In the genomic region with DNA sequence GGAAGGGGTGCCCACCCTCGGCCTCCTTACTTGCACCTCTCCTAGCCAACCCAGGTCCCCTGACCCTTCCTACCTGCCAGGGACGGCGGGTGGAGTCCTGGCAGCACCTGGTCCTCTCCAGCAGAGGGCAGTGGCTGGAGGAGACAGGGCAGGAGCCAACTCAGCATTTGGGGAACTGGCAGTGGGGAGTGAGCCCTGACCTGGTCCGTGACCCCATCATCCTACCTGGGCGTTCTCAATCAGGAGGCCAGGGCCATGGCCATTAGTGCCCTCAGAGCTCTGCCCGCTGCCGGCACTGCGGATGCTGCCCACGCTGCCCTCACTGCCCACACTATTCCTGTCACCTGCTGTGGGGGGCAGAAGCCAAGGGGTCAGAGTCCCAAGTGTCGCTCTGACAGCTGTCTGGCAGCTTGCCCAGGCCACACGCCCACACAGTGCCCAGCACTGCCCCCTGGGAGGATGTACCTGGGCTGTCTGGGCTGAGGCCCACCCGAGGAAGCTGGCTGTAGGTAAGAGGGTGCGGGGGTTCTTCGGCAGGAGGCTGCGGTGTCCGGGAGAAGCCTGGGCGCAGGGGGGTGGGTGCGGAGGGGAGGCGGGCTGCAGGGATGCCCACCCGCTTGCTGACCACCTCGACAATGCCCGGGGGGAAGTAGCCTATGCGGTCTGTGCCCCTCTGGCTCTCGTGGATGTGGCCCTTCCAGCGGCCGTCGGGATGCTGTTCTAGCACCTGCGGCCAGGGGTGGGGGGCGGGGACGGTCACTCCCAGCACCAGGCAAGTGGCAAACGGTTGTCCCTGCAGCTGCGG, we compare ENCODE assay signal across 9 cellular contexts. TPM values are rescaled to one million over a fixed set of nuclear protein-coding genes. Genes with fewer than 3 reads are reported as not detected.
A peak's percentile ranks its signal among the peaks of the same experiment; 100 is the strongest.
DNase-seq lines count a peak whose midpoint lies in the region; ATAC-seq and TF ChIP-seq lines count a peak whose summit lies in the region.
"Had no signal": no experiment of that assay in that cellular context is flagged by ENCODE, and none has a peak within 500 bp of the region (broad histone marks: within the 10 kb centered on the region; RNA-seq: fewer than 3 reads in every experiment).

No MANE protein-coding gene starts in this region.

- H3K27ac ChIP-seq in gastroesophageal sphincter: peak overlapping the region in 3 of 4 donors; percentile 45 to 70 (median 63)
- H3K27ac ChIP-seq: SJSA1 had no signal

- ATAC-seq in activated CD8-positive, alpha-beta memory T cell treated with anti-CD3 and anti-CD28 coated beads, Interleukin-2, amount 10 ng/mL, durations not matched to agents 7 days and 5 days: peak; percentile 66
- no peak for ATAC-seq in gastroesophageal sphincter
- ATAC-seq in HG03520 (IDR thresholded peaks at IDR 0.05; ENCODE audit: unreplicated experiment): no peak
- ATAC-seq in GM21723 (IDR thresholded peaks at IDR 0.05; ENCODE audit: unreplicated experiment): no peak

- no peaks in the 10 kb centered on the region for H3K9me3 ChIP-seq in gastroesophageal sphincter
- H3K9me3 ChIP-seq: SJSA1 had no signal

- no peak overlapping the region for H3K4me3 ChIP-seq in gastroesophageal sphincter
- H3K4me3 ChIP-seq: SJSA1 had no signal

- no peak overlapping the region for H3K27ac Mint-ChIP-seq in activated CD8-positive, alpha-beta memory T cell treated with anti-CD3 and anti-CD28 coated beads, Interleukin-2, amount 10 ng/mL, durations not matched to agents 7 days and 5 days

- WGBS in gastroesophageal sphincter (ENCODE audit: low coverage in 1 of 2), 2 donors: no CpG with 5 or more reads among the region's 32 CpGs

- no peaks in the 10 kb centered on the region for H3K27me3 ChIP-seq in gastroesophageal sphincter
- H3K27me3 ChIP-seq: SJSA1 had no signal

- H3K27me3 Mint-ChIP-seq in activated CD8-positive, alpha-beta memory T cell treated with anti-CD3 and anti-CD28 coated beads, Interleukin-2, amount 10 ng/mL, durations not matched to agents 7 days and 5 days: no peaks in the 10 kb centered on the region

- CTCF ChIA-PET in activated CD8-positive, alpha-beta memory T cell treated with anti-CD3 and anti-CD28 coated beads, Interleukin-2, amount 10 ng/mL, durations not matched to agents 7 days and 5 days (lab: Charles Lee): interaction anchor here (0.8 to 2.1 kb wide), 5 partner anchors 15 to 243 kb away, joined by 3 to 5 read pairs (median 4); a partner anchor contains a TSS

- no peak overlapping the region for H3K4me3 Mint-ChIP-seq in activated CD8-positive, alpha-beta memory T cell treated with anti-CD3 and anti-CD28 coated beads, Interleukin-2, amount 10 ng/mL, durations not matched to agents 7 days and 5 days

- DNase-seq in ELR (ENCODE audit: low read depth) (peak; percentile 52), M059J (ENCODE audit: low read depth) (peak; percentile 30), NCI-H510A treated with DMSO at 0.1 percent for 48 hours (lab: John Stamatoyannopoulos, UW) (no peak)
- peak; percentile 61 for DNase-seq in activated CD8-positive, alpha-beta memory T cell treated with anti-CD3 and anti-CD28 coated beads, Interleukin-2, amount 10 ng/mL, durations not matched to agents 7 days and 5 days
- peak; percentile 23 for DNase-seq in stimulated activated CD4-positive, alpha-beta T cell treated with anti-CD3 and anti-CD28 coated beads, Interleukin-4, amount 100 ng/mL, for 24 hours

- no peaks in the 10 kb centered on the region for H3K36me3 Mint-ChIP-seq in activated CD8-positive, alpha-beta memory T cell treated with anti-CD3 and anti-CD28 coated beads, Interleukin-2, amount 10 ng/mL, durations not matched to agents 7 days and 5 days

- peaks cover 0 to 84% of the 10 kb centered on the region in 2 donors for H3K36me3 ChIP-seq in gastroesophageal sphincter

- peaks cover 2% of the 10 kb centered on the region for H3K4me1 Mint-ChIP-seq in activated CD8-positive, alpha-beta memory T cell treated with anti-CD3 and anti-CD28 coated beads, Interleukin-2, amount 10 ng/mL, durations not matched to agents 7 days and 5 days

- TF ChIP-seq POLR2A in gastroesophageal sphincter (IDR thresholded peaks at IDR 0.05): no peak

- peaks cover 0 to 75% (median 15%) of the 10 kb centered on the region in 3 donors for H3K4me1 ChIP-seq in gastroesophageal sphincter

- TF ChIP-seq EP300 in gastroesophageal sphincter (IDR thresholded peaks at IDR 0.05): no peak

- no peaks in the 10 kb centered on the region for H3K9me3 Mint-ChIP-seq in activated CD8-positive, alpha-beta memory T cell treated with anti-CD3 and anti-CD28 coated beads, Interleukin-2, amount 10 ng/mL, durations not matched to agents 7 days and 5 days (ENCODE audit: low read depth)

- peak in 3 of 4 experiments; percentile 37 to 61 (median 56) for TF ChIP-seq CTCF in gastroesophageal sphincter (IDR thresholded peaks at IDR 0.05)

RNA-seq across cellular contexts. Expression of a gene that starts 10.8 kb away (rescaled TPM):
- 4.8 and 8.9 TPM in 2 replicates for total RNA-seq in M059J (2014; rRNA removed; shearing (Covaris generic))
- total RNA-seq in activated CD8-positive, alpha-beta memory T cell treated with anti-CD3 and anti-CD28 coated beads, Interleukin-2, amount 10 ng/mL, durations not matched to agents 7 days and 5 days: 1 to 10 TPM; 2.3 to 4.5 TPM
- 10 to 100 TPM; 13.7 to 46.0 (median 15.6) TPM for total RNA-seq in gastroesophageal sphincter

RNA-seq across cellular contexts. Expression of a gene that starts 11.8 kb away (rescaled TPM):
- 14.9 and 22.7 TPM in 2 replicates for total RNA-seq in M059J (2014; rRNA removed; shearing (Covaris generic))
- total RNA-seq in activated CD8-positive, alpha-beta memory T cell treated with anti-CD3 and anti-CD28 coated beads, Interleukin-2, amount 10 ng/mL, durations not matched to agents 7 days and 5 days: 10 to 100 TPM; 92.0 to 97.7 TPM
- total RNA-seq in gastroesophageal sphincter: 10 to 100 TPM; 15.8 to 26.5 (median 17.1) TPM

RNA-seq across cellular contexts. Expression of a gene that starts 20.9 kb away (rescaled TPM):
- total RNA-seq in M059J (2014; rRNA removed; shearing (Covaris generic)): 4.1 and 4.5 TPM in 2 replicates
- 10 to 100 TPM; 15.7 to 30.5 TPM for total RNA-seq in activated CD8-positive, alpha-beta memory T cell treated with anti-CD3 and anti-CD28 coated beads, Interleukin-2, amount 10 ng/mL, durations not matched to agents 7 days and 5 days
- 1 to 10 TPM; 2.3 to 7.9 (median 5.8) TPM for total RNA-seq in gastroesophageal sphincter

RNA-seq across cellular contexts. Expression of a gene that starts 48.1 kb away (rescaled TPM):
- total RNA-seq in M059J (2014; rRNA removed; shearing (Covaris generic)): 29.1 and 48.8 TPM in 2 replicates
- total RNA-seq in activated CD8-positive, alpha-beta memory T cell treated with anti-CD3 and anti-CD28 coated beads, Interleukin-2, amount 10 ng/mL, durations not matched to agents 7 days and 5 days: 100 to 1,000 TPM in 1 of 2 experiments, 10 to 100 TPM in 1; 83.7 to 106 TPM
- total RNA-seq in gastroesophageal sphincter: 10 to 100 TPM; 31.0 to 50.3 (median 42.8) TPM
